ENCODE assay signal across 29 cellular contexts in the genomic region with DNA sequence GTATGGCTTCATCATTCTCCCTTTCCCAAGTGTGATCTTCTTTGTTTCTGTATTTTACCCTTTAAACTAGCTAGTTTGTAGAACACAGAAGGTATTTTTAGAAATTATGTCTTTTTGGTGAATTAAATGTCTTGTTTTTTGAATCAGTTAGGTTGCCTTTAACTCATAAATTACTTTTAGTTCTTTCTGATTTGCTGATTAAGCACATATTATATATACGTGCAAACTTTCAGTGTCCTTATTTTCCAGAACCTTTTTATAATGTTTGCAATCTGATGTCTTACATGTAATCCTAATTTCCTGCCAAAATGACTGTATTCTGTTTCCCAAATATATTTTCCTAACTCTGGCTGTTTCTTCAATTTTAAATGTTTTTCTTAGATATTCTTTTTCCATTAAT. TPM values are rescaled to one million over a fixed set of nuclear protein-coding genes. Genes with fewer than 3 reads are reported as not detected.
A peak's percentile ranks its signal among the peaks of the same experiment; 100 is the strongest.
DNase-seq lines count a peak whose midpoint lies in the region; ATAC-seq, FAIRE-seq and TF ChIP-seq lines count a peak whose summit lies in the region.
"Had no signal": no experiment of that assay in that cellular context is flagged by ENCODE, and none has a peak within 500 bp of the region (broad histone marks: within the 10 kb centered on the region; RNA-seq: fewer than 3 reads in every experiment).

No MANE protein-coding gene starts in this region.

- peaks cover 39% of the 10 kb centered on the region for H3K79me2 ChIP-seq in GM23338 (replicated peaks; ENCODE audit: insufficient read depth)
- peaks cover 0 to 8% of the 10 kb centered on the region in 2 experiments; a peak in 1 of 4 replicates for H3K79me2 ChIP-seq in H1 (ENCODE audit: control insufficient read depth in 1 of 2, insufficient read depth in 2 of 2, low read length in 2 of 2)

- no peak overlapping the region for H3K56ac ChIP-seq in H1 (replicated peaks; ENCODE audit: insufficient read length, low read depth, low read length)

- ATAC-seq in GM23338: no peak
- no peak for ATAC-seq in HG03196 (IDR thresholded peaks at IDR 0.05; ENCODE audit: unreplicated experiment)
- ATAC-seq in GM21825 (IDR thresholded peaks at IDR 0.05; ENCODE audit: unreplicated experiment): no peak
- ATAC-seq: activated CD4-positive, alpha-beta T cell treated with anti-CD3 and anti-CD28 coated beads for 36 hours; mucosa of descending colon had no signal

- no peak overlapping the region for H4K5ac ChIP-seq in H1 (ENCODE audit: insufficient read length, low read depth, low read length)

- no peak overlapping the region for H2BK120ac ChIP-seq in H1 (replicated peaks; ENCODE audit: low read depth, low read length)

- DNase-seq in GM23338 (ENCODE audit: low spot score) (no peak), H1 (ENCODE audit: low read depth in 1 of 2, low spot score in 2 of 2) (no peak), osteocyte (ENCODE audit: extremely low spot score, unreplicated experiment) (no peak), SIG-M5 treated with dmso at 0.1 percent for 504 hours (lab: John Stamatoyannopoulos, UW; ENCODE audit: unreplicated experiment) (no peak)
- DNase-seq: activated CD4-positive, alpha-beta T cell treated with anti-CD3 and anti-CD28 coated beads for 36 hours; activated gamma-delta T cell; Caco-2; H9; mucosa of descending colon; NCI-H1417; NCI-H2081; NCI-H226; NCI-H526 treated with DMSO at 0.1 percent for 48 hours; Peyer's patch; posterior cingulate gyrus; SHP77 treated with DMSO at 0.1 percent for 48 hours; sigmoid colon; stimulated activated CD4-positive, alpha-beta T cell treated with anti-CD3 and anti-CD28 coated beads, Interleukin-15, amount 100 ng/mL, for 24 hours; stimulated activated CD4-positive, alpha-beta T cell treated with anti-CD3 and anti-CD28 coated beads, Interleukin-4, amount 100 ng/mL, for 4 hours; T-helper 9 cell; upper lobe of left lung had no signal

- H2BK12ac ChIP-seq in H1 (ENCODE audit: low read depth, low read length): no peak overlapping the region

- TF ChIP-seq POLR2A in H1 (IDR thresholded peaks at IDR 0.05; ENCODE audit: control extremely low read depth in 1 of 2, low read depth in 2 of 2, low read length in 2 of 2): no peak

- TF ChIP-seq CTCF in 22Rv1 (IDR thresholded peaks at IDR 0.05) (no peak), GM23338 (conservative IDR thresholded peaks at IDR 0.05; ENCODE audit: low read depth in 2 of 2) (no peak), H1 (IDR thresholded peaks at IDR 0.05; ENCODE audit: control extremely low read depth in 1 of 3, insufficient read depth in 1 of 3, low read depth in 1 of 3, low read length in 3 of 3) (no peak), osteocyte (IDR thresholded peaks at IDR 0.05) (no peak)

- no peak overlapping the region for H3K4ac ChIP-seq in H1 (replicated peaks; ENCODE audit: insufficient read length, low read depth, low read length)

- peaks cover 88% of the 10 kb centered on the region for H3K36me3 Mint-ChIP-seq in GM23338 (ENCODE audit: low read depth)
- peaks cover 83% of the 10 kb centered on the region for H3K36me3 Mint-ChIP-seq in osteocyte (ENCODE audit: unreplicated experiment)

- POLR2A ChIA-PET in H1 (lab: Charles Lee; ENCODE audit: partially characterized antibody): no interaction called here

- H3K4me3 Mint-ChIP-seq in GM23338 (no peak overlapping the region), osteocyte (ENCODE audit: unreplicated experiment) (no peak overlapping the region)
- H3K4me3 Mint-ChIP-seq: activated CD4-positive, alpha-beta T cell treated with anti-CD3 and anti-CD28 coated beads for 36 hours; H9; neural crest cell had no signal

- no peak overlapping the region for H4K91ac ChIP-seq in H1 (replicated peaks; ENCODE audit: insufficient read length, low read length)

- H3K27ac ChIP-seq in 22Rv1 (0 out of 2 replicates have a peak overlapping the region, but pooled peaks have one; percentile 37), GM23338 (ENCODE audit: low read depth) (peak overlapping the region; percentile 65), H1 (ENCODE audit: low read depth, low read length) (no peak overlapping the region)
- H3K27ac ChIP-seq: C4-2B, KMS-11, Peyer's patch had no signal

- H2AK5ac ChIP-seq in H1 (ENCODE audit: low read depth, low read length): no peak overlapping the region

- H3K27ac Mint-ChIP-seq in GM23338 (peak overlapping the region; percentile 57; the same call in 1 of the 2 replicates), osteocyte (ENCODE audit: unreplicated experiment) (peak overlapping the region; percentile 42)

- H3K9me3 Mint-ChIP-seq in GM23338 (peaks cover 36% of the 10 kb centered on the region), osteocyte (ENCODE audit: unreplicated experiment) (peaks cover 17% of the 10 kb centered on the region)

- no peak overlapping the region for H4K8ac ChIP-seq in H1 (ENCODE audit: extremely low read depth, insufficient read depth, low read length)

- H3K36me3 ChIP-seq in GM23338 (ENCODE audit: insufficient read depth): peaks cover 86% of the 10 kb centered on the region
- H3K36me3 ChIP-seq in H1 (ENCODE audit: control insufficient read depth in 2 of 4, insufficient read depth in 4 of 4, low read length in 3 of 4): peaks cover 33 to 99% (median 61%) of the 10 kb centered on the region in 4 experiments

- no peak overlapping the region for H3K14ac ChIP-seq in H1 (ENCODE audit: insufficient read length)

- no peak overlapping the region for H2BK15ac ChIP-seq in H1 (ENCODE audit: low read length)

- H3K18ac ChIP-seq in H1 (ENCODE audit: extremely low read depth, low read length): no peak overlapping the region

- WGBS in H1 (ENCODE audit: extremely low coverage in 1 of 2, insufficient coverage in 1 of 2, insufficient read length in 1 of 2, insufficient replicate concordance in 2 of 2, low coverage in 1 of 2, low lambda C conversion rate in 2 of 2, missing lambda C conversion rate in 1 of 2), 2 experiments: 89% methylated on average over 1 of the region's 1 CpG; no CpG with 5 or more reads in 1 of the 2 experiments

- H2AFZ ChIP-seq in GM23338: no peak overlapping the region
- H2AFZ ChIP-seq in H1 (ENCODE audit: low read length): no peak overlapping the region

- H3K4me1 ChIP-seq in GM23338 (ENCODE audit: insufficient read depth) (no peaks in the 10 kb centered on the region), H1 (replicated peaks in 1 of 4; ENCODE audit: control insufficient read depth in 3 of 4, insufficient read depth in 4 of 4, low read length in 3 of 4) (peaks cover 0 to 2% (median 0%) of the 10 kb centered on the region in 4 experiments; a peak in 2 of 7 replicates)
- H3K4me1 ChIP-seq: Caco-2, Peyer's patch, sigmoid colon, upper lobe of left lung had no signal

- no peaks in the 10 kb centered on the region for H3K9me2 ChIP-seq in GM23338 (ENCODE audit: insufficient read depth)

- H3K27me3 ChIP-seq in GM23338 (ENCODE audit: insufficient read depth) (no peaks in the 10 kb centered on the region), H1 (replicated peaks in 1 of 4; ENCODE audit: control insufficient read depth in 3 of 4, extremely low read depth in 1 of 4, insufficient read depth in 3 of 4, low read length in 3 of 4) (no peaks in the 10 kb centered on the region)
- H3K27me3 ChIP-seq: Peyer's patch, sigmoid colon, upper lobe of left lung had no signal

- TF ChIP-seq EP300 in H1 (IDR thresholded peaks at IDR 0.05; ENCODE audit: borderline replicate concordance in 1 of 2, low read depth in 2 of 2, low read length in 2 of 2): no peak

- no peak overlapping the region for H2BK5ac ChIP-seq in H1 (ENCODE audit: low read depth, low read length)

- H3F3A ChIP-seq in GM23338 (replicated peaks; ENCODE audit: low read depth): peaks cover 10% of the 10 kb centered on the region; the same call in 1 of the 2 replicates

- H3K27me3 Mint-ChIP-seq in GM23338 (ENCODE audit: insufficient read depth, low read depth, poor library complexity) (peaks cover 4% of the 10 kb centered on the region), osteocyte (ENCODE audit: unreplicated experiment) (no peaks in the 10 kb centered on the region)
- H3K27me3 Mint-ChIP-seq: activated CD4-positive, alpha-beta T cell treated with anti-CD3 and anti-CD28 coated beads for 36 hours had no signal

- FAIRE-seq in H1 (lab: Jason Lieb, UNC): no peak
- FAIRE-seq: frontal cortex, GM12891 had no signal

- no peaks in the 10 kb centered on the region; the same call in 1 of the 2 replicates for H3K79me1 ChIP-seq in H1 (ENCODE audit: low read depth, low read length)

- H3K4me1 Mint-ChIP-seq in GM23338 (no peaks in the 10 kb centered on the region), osteocyte (ENCODE audit: unreplicated experiment) (no peaks in the 10 kb centered on the region)
- H3K4me1 Mint-ChIP-seq: neural crest cell had no signal

- no peak overlapping the region for H2BK20ac ChIP-seq in H1 (ENCODE audit: low read length)

- no peak for TF ChIP-seq RAD21 in H1 (IDR thresholded peaks at IDR 0.05 in 1 of 2, conservative IDR thresholded peaks at IDR 0.05 in 1 of 2; ENCODE audit: low read depth in 2 of 2, low read length in 2 of 2)

- no peak overlapping the region for H3K4me2 ChIP-seq in GM23338
- H3K4me2 ChIP-seq in H1 (ENCODE audit: insufficient read depth in 1 of 2, low read depth in 2 of 2, low read length in 2 of 2): no peak overlapping the region
- H3K4me2 ChIP-seq: KMS-11 had no signal

- no peaks in the 10 kb centered on the region for H3K23me2 ChIP-seq in H1 (ENCODE audit: low read depth, low read length)

- H3K9ac ChIP-seq in H1 (replicated peaks in 1 of 4; ENCODE audit: extremely low read depth in 1 of 4, low read depth in 3 of 4, low read length in 3 of 4): no peak overlapping the region
- H3K9ac ChIP-seq: KMS-11 had no signal

- no peaks in the 10 kb centered on the region for H3K9me3 ChIP-seq in H1 (ENCODE audit: insufficient read depth in 2 of 2, low read depth in 1 of 2, low read length in 1 of 2)

- CTCF ChIA-PET in H1 (lab: Charles Lee; ENCODE audit: partially characterized antibody): interaction anchor here (1.2 to 1.5 kb wide), 2 partner anchors 9 to 14 kb away, joined by 3 to 7 read pairs; no protein-coding TSS in a partner anchor

- H4K20me1 ChIP-seq in GM23338 (replicated peaks; ENCODE audit: insufficient read depth) (peaks cover 8% of the 10 kb centered on the region), H1 (replicated peaks in 1 of 2; ENCODE audit: control insufficient read depth in 1 of 2, insufficient read depth in 2 of 2, low read length in 2 of 2) (no peaks in the 10 kb centered on the region)

- H3K4me3 ChIP-seq in GM23338 (no peak overlapping the region), H1 (ENCODE audit: extremely low read depth in 1 of 4, insufficient read depth in 2 of 4, low read depth in 3 of 4, low read length in 4 of 4) (no peak overlapping the region)
- H3K4me3 ChIP-seq: mucosa of descending colon, Peyer's patch, sigmoid colon, upper lobe of left lung had no signal

- no peak overlapping the region for H3K23ac ChIP-seq in H1 (ENCODE audit: insufficient read length)

RNA-seq across cellular contexts. Expression of a gene that starts 51.7 kb away (rescaled TPM):
- 108 and 119 TPM in 2 replicates for total RNA-seq in GM23338 (2014; rRNA removed; shearing (Covaris generic))
- polyA plus RNA-seq in GM23338 (2016; fragmentation: Nextera tagmentation; extraction: Ambion mirVana) (112 and 130 TPM in 2 replicates), H1 (2011; rRNA removed) (28.8 and 45.7 TPM in 2 replicates)
- total RNA-seq in H1 (2021; fragmentation: NEBNext Ultra II Directional; extraction: Animal tissue kit (Norgen Biotek cat#: 25700)): 70.0 and 75.9 TPM in 2 replicates
- 46.3 TPM for polyA plus RNA-seq in H1 (2011; cell fraction: cytosol; rRNA removed)
- polyA plus RNA-seq in H1 (2011; cell fraction: nucleus; rRNA removed): 145 TPM
- polyA plus RNA-seq in H1 (2012, experiment 1 of 2): 34.2 to 46.0 TPM (median 42.9 TPM) in 4 replicates
- 3.4 TPM for polyA plus RNA-seq in H1 (2012, experiment 2 of 2)
- 49.2 TPM for polyA plus RNA-seq in H1 (2013, experiment 1 of 2)
- 36.7 TPM for polyA plus RNA-seq in H1 (2013, experiment 2 of 2)
- polyA minus RNA-seq in H1 (2011; rRNA and poly(A)+ RNA removed): 72.5 and 82.6 TPM in 2 replicates
- 53.7 TPM for polyA minus RNA-seq in H1 (2011; cell fraction: cytosol; rRNA and poly(A)+ RNA removed)
- 250 TPM for polyA minus RNA-seq in H1 (2011; cell fraction: nucleus; rRNA and poly(A)+ RNA removed)
- total RNA-seq in osteocyte: 89.9 and 102 TPM in 2 replicates
